In the genomic region with DNA sequence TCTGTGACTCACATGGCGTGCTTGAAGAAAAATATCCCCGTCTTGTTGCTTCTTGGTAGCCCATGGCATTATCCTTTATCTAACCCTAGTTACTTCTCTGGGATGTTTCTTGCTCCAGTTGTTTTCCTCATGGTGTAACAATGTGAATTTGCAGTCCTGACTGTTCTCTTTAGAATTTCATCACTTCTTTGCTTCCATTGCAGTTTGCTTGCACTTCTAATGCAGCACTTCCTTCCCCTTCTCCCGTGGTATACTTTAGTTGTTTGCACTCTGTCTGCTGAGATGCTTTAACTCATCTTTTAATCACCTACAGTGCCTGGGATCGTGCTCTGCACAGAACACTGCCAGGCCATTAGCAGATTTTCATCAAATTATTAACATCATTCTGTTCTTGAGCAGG, we compare ENCODE assay signal across 17 cellular contexts.
"Had no signal": no experiment of that assay in that cellular context is flagged by ENCODE, and none has a peak within 500 bp of the region (broad histone marks: within the 10 kb centered on the region; RNA-seq: fewer than 3 reads in every experiment).

No MANE protein-coding gene starts in this region.

- H3K27ac ChIP-seq: brain microvascular endothelial cell, coronary artery, esophagus muscularis mucosa had no signal

- H3K4me3 ChIP-seq: coronary artery, esophagus muscularis mucosa, mucosa of descending colon had no signal

- H3K27me3 ChIP-seq: brain microvascular endothelial cell, esophagus muscularis mucosa had no signal

- ATAC-seq: left ventricle myocardium superior; mucosa of descending colon; naive thymus-derived CD8-positive, alpha-beta T cell; stimulated activated effector memory CD8-positive, alpha-beta T cell treated with anti-CD3 and anti-CD28 coated beads, Interleukin-12 subunit alpha, Interleukin-12 subunit beta, amount 100 ng/mL, for 72 hours had no signal

- H3K9me3 ChIP-seq: esophagus muscularis mucosa, mucosa of descending colon had no signal

- DNase-seq: activated CD4-positive, alpha-beta T cell treated with anti-CD3 and anti-CD28 coated beads, Interleukin-2, amount 50 U/mL, for 4 hours; activated CD4-positive, CD25-positive, alpha-beta regulatory T cell treated with anti-CD3 and anti-CD28 coated beads, Interleukin-2, amount 50 U/mL, for 72 hours; activated naive CD4-positive, alpha-beta T cell treated with anti-CD3 and anti-CD28 coated beads, Interleukin-2, amount 10 ng/mL, durations not matched to agents 7 days and 5 days; activated T-cell treated with anti-CD3 and anti-CD28 coated beads, Interleukin-2, amount 50 U/mL, for 24 hours; amniotic stem cell; brain microvascular endothelial cell; effector CD4-positive, alpha-beta T cell; hypothalamus; left ventricle myocardium superior; mucosa of descending colon; naive thymus-derived CD8-positive, alpha-beta T cell; nucleus accumbens; posterior cingulate gyrus; retina had no signal
